ENCODE assay signal across 2 cellular contexts in genomic region chr22:42114721-42115120, GRCh38.
TF ChIP-seq lines count a peak whose summit lies in the region.

No MANE protein-coding gene starts in this region.

TF ChIP-seq in K562, 482 proteins besides CTCF, POLR2A, EP300 and RAD21:
- no peak for TF ChIP-seq ESRRB (CRISPR knock-in tag; IDR thresholded peaks at IDR 0.05; ENCODE audit: borderline replicate concordance)
- no peak for TF ChIP-seq ARNT (IDR thresholded peaks at IDR 0.05)
- TF ChIP-seq ILF3 (IDR thresholded peaks at IDR 0.05; ENCODE audit: borderline replicate concordance) = no peak
- no peak for TF ChIP-seq ZFP91 (CRISPR knock-in tag; IDR thresholded peaks at IDR 0.05)
- no peak for TF ChIP-seq GTF2E2 (tag; IDR thresholded peaks at IDR 0.05)

TF ChIP-seq in GM12891, 5 proteins besides CTCF, POLR2A, EP300 and RAD21:
- TF ChIP-seq TAF1 (IDR thresholded peaks at IDR 0.05; ENCODE audit: low read depth, low read length) (no peak), SPI1 (IDR thresholded peaks at IDR 0.05; ENCODE audit: low read depth, low read length) (no peak), POU2F2 (IDR thresholded peaks at IDR 0.05; ENCODE audit: low read depth, low read length) (no peak), POLR2AphosphoS5 (IDR thresholded peaks at IDR 0.05; ENCODE audit: low read depth, low read length) (no peak), PAX5 (IDR thresholded peaks at IDR 0.05; ENCODE audit: insufficient read depth, low read length, severe bottlenecking) (no peak)
